In the genomic region with DNA sequence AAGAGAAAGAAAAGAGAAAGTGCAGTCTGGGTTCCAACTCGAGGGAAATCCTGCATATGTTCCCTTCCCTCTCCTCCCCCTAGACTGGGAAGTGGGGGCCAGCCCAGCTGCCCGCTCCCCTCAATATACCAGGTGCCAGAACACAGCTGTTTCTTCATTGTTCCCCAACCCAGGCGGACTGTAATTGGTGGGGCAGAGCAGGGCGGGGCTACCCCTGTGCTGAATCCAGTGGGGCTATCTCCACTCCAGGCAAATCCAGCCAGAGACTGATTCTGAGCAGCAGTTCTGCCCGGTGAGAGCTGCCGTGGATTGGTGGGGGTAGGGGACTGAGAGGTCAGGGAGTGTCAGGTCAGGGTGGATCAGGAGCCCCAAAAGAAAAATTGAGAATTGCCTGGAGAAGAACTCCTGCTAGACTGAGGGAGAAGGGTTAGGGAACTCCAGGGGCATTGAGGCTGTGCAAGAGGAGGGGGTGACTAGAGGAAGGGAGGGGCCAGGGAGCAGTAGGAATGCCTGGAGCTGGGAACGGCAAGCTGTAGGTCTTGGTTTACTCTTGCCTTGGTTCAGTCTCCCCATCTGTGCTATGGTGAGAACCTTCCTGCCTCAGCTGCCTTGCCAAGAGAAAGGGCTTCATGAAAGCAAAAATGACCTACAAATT, we compare ENCODE assay signal across 13 cellular contexts. TPM values are rescaled to one million over a fixed set of nuclear protein-coding genes. Genes with fewer than 3 reads are reported as not detected.
A peak's percentile ranks its signal among the peaks of the same experiment; 100 is the strongest.
DNase-seq lines count a peak whose midpoint lies in the region; ATAC-seq and TF ChIP-seq lines count a peak whose summit lies in the region.
"Had no signal": no experiment of that assay in that cellular context is flagged by ENCODE, and none has a peak within 500 bp of the region (broad histone marks: within the 10 kb centered on the region; RNA-seq: fewer than 3 reads in every experiment).

Gene MYMX, plus strand, starts transcription at position 250 of the 655 bp plus-strand sequence. CDS start 546 bp downstream, outside the sequence.

- peaks cover 4% of the 10 kb centered on the region for H3F3A ChIP-seq in PC-3 (ENCODE audit: low read length, unreplicated experiment)

- TF ChIP-seq CTCF in PC-3 (conservative IDR thresholded peaks at IDR 0.05; ENCODE audit: low read depth, low read length): no peak

- CTCF ChIA-PET in PC-3 (lab: Charles Lee): no interaction called here

- H4K20me1 ChIP-seq in PC-3 (ENCODE audit: low read length): no peaks in the 10 kb centered on the region

- H3K27ac ChIP-seq in KOPT-K1 (ENCODE audit: low read depth, low read length, poor library complexity, severe bottlenecking) (peak within 1 kb of the TSS; percentile 93), subcutaneous abdominal adipose tissue (ENCODE audit: low read depth, low read length) (peak within 1 kb of the TSS; percentile 99), PC-3 (ENCODE audit: low read length) (no peak within 1 kb of the TSS)

- no peak within 1 kb of the TSS for H2AFZ ChIP-seq in PC-3 (ENCODE audit: low read length)

- H3K9me3 ChIP-seq in KOPT-K1 (ENCODE audit: insufficient read depth, low read length, poor library complexity, severe bottlenecking): no peaks in the 10 kb centered on the region
- no peaks in the 10 kb centered on the region for H3K9me3 ChIP-seq in adipocyte (ENCODE audit: control insufficient read depth, low read length)
- H3K9me3 ChIP-seq in subcutaneous abdominal adipose tissue (ENCODE audit: control insufficient read depth in 5 of 5, low read length in 5 of 5): no peaks in the 10 kb centered on the region
- no peaks in the 10 kb centered on the region for H3K9me3 ChIP-seq in PC-3 (ENCODE audit: low read length)

- H3K4me2 ChIP-seq in PC-3 (ENCODE audit: low read length): no peak within 1 kb of the TSS

- peaks cover 40% of the 10 kb centered on the region for H3K4me1 ChIP-seq in adipocyte (ENCODE audit: control insufficient read depth, insufficient read depth, low read length)
- H3K4me1 ChIP-seq in subcutaneous abdominal adipose tissue (ENCODE audit: control insufficient read depth in 5 of 5, insufficient read depth in 5 of 5, low read length in 5 of 5): peaks cover 25 to 56% (median 55%) of the 10 kb centered on the region in 5 donors
- H3K4me1 ChIP-seq in PC-3 (ENCODE audit: insufficient read depth, low read length): peaks cover 18% of the 10 kb centered on the region; the same call in 1 of the 2 replicates

- no peaks in the 10 kb centered on the region for H3K79me2 ChIP-seq in PC-3 (ENCODE audit: low read length)

- H3K4me3 ChIP-seq in adipocyte (ENCODE audit: low read length): peak within 1 kb of the TSS; percentile 26
- peak within 1 kb of the TSS; percentile 37 to 75 (median 67) for H3K4me3 ChIP-seq in subcutaneous abdominal adipose tissue (ENCODE audit: low read depth in 1 of 5, low read length in 5 of 5)
- H3K4me3 ChIP-seq in PC-3 (ENCODE audit: low read length): no peak within 1 kb of the TSS

- POLR2A ChIA-PET in PC-3 (lab: Charles Lee; ENCODE audit: unreplicated experiment): no interaction called here

- peak within 1 kb of the TSS; percentile 81 for H3K9ac ChIP-seq in adipocyte (ENCODE audit: low read length)
- peak within 1 kb of the TSS; percentile 1 to 71 (median 59) for H3K9ac ChIP-seq in subcutaneous abdominal adipose tissue (ENCODE audit: low read length in 5 of 5)
- H3K9ac ChIP-seq in PC-3 (ENCODE audit: low read length): no peak within 1 kb of the TSS

- H3K9me2 ChIP-seq in PC-3 (replicated peaks; ENCODE audit: low read length): no peaks in the 10 kb centered on the region

- ATAC-seq in GM21515 (IDR thresholded peaks at IDR 0.05; ENCODE audit: unreplicated experiment) (no peak), PC-3 (no peak), GM18502 (IDR thresholded peaks at IDR 0.05; ENCODE audit: poor library complexity, unreplicated experiment) (no peak)
- ATAC-seq: activated T-cell treated with anti-CD3 and anti-CD28 coated beads, Interleukin-2, amount 50 U/mL, for 72 hours; effector memory CD8-positive, alpha-beta T cell; T-helper 17 cell had no signal

- no TSS peak for BruUV-seq in PC-3 (replicated peaks; lab: Mats Ljungman, UMichigan)

- H3K27me3 ChIP-seq in adipocyte (replicated peaks; ENCODE audit: control insufficient read depth, insufficient read depth, low read length): no peaks in the 10 kb centered on the region
- H3K27me3 ChIP-seq in subcutaneous abdominal adipose tissue (ENCODE audit: control insufficient read depth in 5 of 5, insufficient read depth in 4 of 5, low read length in 5 of 5): no peaks in the 10 kb centered on the region
- no peaks in the 10 kb centered on the region for H3K27me3 ChIP-seq in PC-3 (ENCODE audit: low read length)

- intact Hi-C loops in PC-3 (cut with micrococcal nuclease): no loop called here

- H3K36me3 ChIP-seq in KOPT-K1 (ENCODE audit: insufficient read depth, low read length) (no peaks in the 10 kb centered on the region), adipocyte (ENCODE audit: control insufficient read depth, insufficient read depth, low read length, severe bottlenecking) (no peaks in the 10 kb centered on the region), subcutaneous abdominal adipose tissue (ENCODE audit: control insufficient read depth in 5 of 5, insufficient read depth in 5 of 5, low read length in 5 of 5) (no peaks in the 10 kb centered on the region), PC-3 (ENCODE audit: low read depth, low read length) (no peaks in the 10 kb centered on the region)

- DNase-seq in adipocyte (ENCODE audit: low read depth) (no peak), left kidney (ENCODE audit: low read depth, low spot score) (peak; percentile 30), PC-3 (no peak)
- no peak for DNase-seq in activated naive CD4-positive, alpha-beta T cell treated with Interleukin-2 at 50 U/mL for 16 hours
- DNase-seq: activated T-cell treated with anti-CD3 and anti-CD28 coated beads, Interleukin-2, amount 50 U/mL, for 72 hours; effector memory CD8-positive, alpha-beta T cell; NCI-H1436; T-helper 17 cell had no signal

RNA-seq across cellular contexts. Expression of gene MYMX, which starts in this region (rescaled TPM):
- not detected in 2 replicates for total RNA-seq in PC-3 (2014; rRNA removed)
- total RNA-seq: activated T-cell treated with anti-CD3 and anti-CD28 coated beads, Interleukin-2, amount 50 U/mL, for 72 hours; mesothelial cell of epicardium; T-helper 17 cell had no signal
